Comparison of ENCODE assay signal across 8 cellular contexts in genomic region chrX:49291615-49292337, GRCh38. TPM values are rescaled to one million over a fixed set of nuclear protein-coding genes. Genes with fewer than 3 reads are reported as not detected.
DNase-seq lines count a peak whose midpoint lies in the region; ATAC-seq, FAIRE-seq and TF ChIP-seq lines count a peak whose summit lies in the region.

No MANE protein-coding gene starts in this region.

- H3K4me1 Mint-ChIP-seq in activated T-helper 2 cell treated with anti-CD3 and anti-CD28 coated beads, Interferon-gamma antibody, Interleukin-2, Interleukin-4, amounts not matched to agents 10 μg/mL and 5 μg/mL and 100 μg/mL, durations not matched to agents 14 hours and 24 hours and 36 hours (ENCODE audit: low read depth): peaks cover 30% of the 10 kb centered on the region

- no peak overlapping the region for H3K4me3 ChIP-seq in prostate gland

- no peak for TF ChIP-seq POLR2A in prostate gland (IDR thresholded peaks at IDR 0.05)

- H3K36me3 ChIP-seq in prostate gland: no peaks in the 10 kb centered on the region

- no peaks in the 10 kb centered on the region for H3K27me3 Mint-ChIP-seq in activated T-helper 2 cell treated with anti-CD3 and anti-CD28 coated beads, Interferon-gamma antibody, Interleukin-2, Interleukin-4, amounts not matched to agents 10 μg/mL and 5 μg/mL and 100 μg/mL, durations not matched to agents 14 hours and 24 hours and 36 hours (ENCODE audit: low read depth)

- H3K4me1 ChIP-seq in prostate gland (replicated peaks): no peaks in the 10 kb centered on the region

- H3K27ac Mint-ChIP-seq in activated T-helper 2 cell treated with anti-CD3 and anti-CD28 coated beads, Interferon-gamma antibody, Interleukin-2, Interleukin-4, amounts not matched to agents 10 μg/mL and 5 μg/mL and 100 μg/mL, durations not matched to agents 14 hours and 24 hours and 36 hours: no peak overlapping the region

- intact Hi-C loops in activated T-helper 2 cell treated with anti-CD3 and anti-CD28 coated beads, Interferon-gamma antibody, Interleukin-2, Interleukin-4, amounts not matched to agents 10 μg/mL and 5 μg/mL and 100 μg/mL, durations not matched to agents 14 hours and 24 hours and 36 hours (cut with micrococcal nuclease): no loop called here
- intact Hi-C loops in prostate gland (cut with DNase I): no loop called here

- FAIRE-seq in RCC 7860 (lab: Jason Lieb, UNC): no peak

- TF ChIP-seq CTCF in prostate gland (IDR thresholded peaks at IDR 0.05): peak; percentile 25 to 68 (median 60)

- WGBS in prostate gland: 23% methylated on average over 11 of the region's 11 CpGs

- H3K9me3 Mint-ChIP-seq in activated T-helper 2 cell treated with anti-CD3 and anti-CD28 coated beads, Interferon-gamma antibody, Interleukin-2, Interleukin-4, amounts not matched to agents 10 μg/mL and 5 μg/mL and 100 μg/mL, durations not matched to agents 14 hours and 24 hours and 36 hours: no peaks in the 10 kb centered on the region

- no peak overlapping the region for H3K4me3 Mint-ChIP-seq in activated T-helper 2 cell treated with anti-CD3 and anti-CD28 coated beads, Interferon-gamma antibody, Interleukin-2, Interleukin-4, amounts not matched to agents 10 μg/mL and 5 μg/mL and 100 μg/mL, durations not matched to agents 14 hours and 24 hours and 36 hours (ENCODE audit: low read depth)

- peaks cover 9% of the 10 kb centered on the region for H3K36me3 Mint-ChIP-seq in activated T-helper 2 cell treated with anti-CD3 and anti-CD28 coated beads, Interferon-gamma antibody, Interleukin-2, Interleukin-4, amounts not matched to agents 10 μg/mL and 5 μg/mL and 100 μg/mL, durations not matched to agents 14 hours and 24 hours and 36 hours (ENCODE audit: low read depth)

- H3K27ac ChIP-seq in prostate gland: no peak overlapping the region

- H3K27me3 ChIP-seq in prostate gland (replicated peaks; ENCODE audit: insufficient read depth): no peaks in the 10 kb centered on the region

- DNase-seq in ELR (ENCODE audit: low read depth) (peak; percentile 62), RCC 7860 (ENCODE audit: low spot score) (peak; percentile 17), glomerular endothelial cell (ENCODE audit: extremely low read depth, low read depth, low spot score) (peak; percentile 25), prostate gland (ENCODE audit: low spot score) (peak; percentile 19)
- DNase-seq in activated T-helper 2 cell treated with anti-CD3 and anti-CD28 coated beads, Interferon-gamma antibody, Interleukin-2, Interleukin-4, amounts not matched to agents 10 μg/mL and 5 μg/mL and 100 μg/mL, durations not matched to agents 14 hours and 24 hours and 36 hours (ENCODE audit: low spot score): peak; percentile 38

- ATAC-seq in HG02938 (IDR thresholded peaks at IDR 0.05; ENCODE audit: unreplicated experiment) (peak; percentile 72), GM18511 (IDR thresholded peaks at IDR 0.05; ENCODE audit: unreplicated experiment) (no peak), GM21786 (IDR thresholded peaks at IDR 0.05; ENCODE audit: unreplicated experiment) (no peak)

- no peaks in the 10 kb centered on the region for H3K9me3 ChIP-seq in prostate gland

RNA-seq across cellular contexts. Expression of gene GAGE10, which starts 11.7 kb away (rescaled TPM):
- total RNA-seq in activated T-helper 2 cell treated with anti-CD3 and anti-CD28 coated beads, Interferon-gamma antibody, Interleukin-2, Interleukin-4, amounts not matched to agents 10 μg/mL and 5 μg/mL and 100 μg/mL, durations not matched to agents 14 hours and 24 hours and 36 hours: not detected in 2 replicates
- total RNA-seq in glomerular endothelial cell: not detected in 2 replicates
- total RNA-seq in prostate gland: not detected

RNA-seq across cellular contexts. Expression of gene PPP1R3F, which starts 22.2 kb away (rescaled TPM):
- 7.9 and 10.1 TPM in 2 replicates for total RNA-seq in activated T-helper 2 cell treated with anti-CD3 and anti-CD28 coated beads, Interferon-gamma antibody, Interleukin-2, Interleukin-4, amounts not matched to agents 10 μg/mL and 5 μg/mL and 100 μg/mL, durations not matched to agents 14 hours and 24 hours and 36 hours
- total RNA-seq in glomerular endothelial cell (5.7 and 7.2 TPM in 2 replicates), prostate gland (10 to 100 TPM in 1 of 2 donors, 1 to 10 TPM in 1; 3.9 to 24.9 TPM)

RNA-seq across cellular contexts. Expression of gene FOXP3, which starts 27.3 kb away (rescaled TPM):
- 28.9 and 29.4 TPM in 2 replicates for total RNA-seq in activated T-helper 2 cell treated with anti-CD3 and anti-CD28 coated beads, Interferon-gamma antibody, Interleukin-2, Interleukin-4, amounts not matched to agents 10 μg/mL and 5 μg/mL and 100 μg/mL, durations not matched to agents 14 hours and 24 hours and 36 hours
- total RNA-seq in glomerular endothelial cell: not detected in 2 replicates
- total RNA-seq in prostate gland: 1 to 10 TPM in 1 of 2 donors, under 1 TPM in 1; 0.36 to 1.4 TPM

RNA-seq across cellular contexts. Expression of gene GAGE12J, which starts 30.1 kb away (rescaled TPM):
- total RNA-seq in activated T-helper 2 cell treated with anti-CD3 and anti-CD28 coated beads, Interferon-gamma antibody, Interleukin-2, Interleukin-4, amounts not matched to agents 10 μg/mL and 5 μg/mL and 100 μg/mL, durations not matched to agents 14 hours and 24 hours and 36 hours: not detected in 2 replicates
- not detected in 2 replicates for total RNA-seq in glomerular endothelial cell
- total RNA-seq in prostate gland: not detected

RNA-seq across cellular contexts. Expression of gene GAGE13, which starts 39.6 kb away (rescaled TPM):
- total RNA-seq in activated T-helper 2 cell treated with anti-CD3 and anti-CD28 coated beads, Interferon-gamma antibody, Interleukin-2, Interleukin-4, amounts not matched to agents 10 μg/mL and 5 μg/mL and 100 μg/mL, durations not matched to agents 14 hours and 24 hours and 36 hours: not detected in 2 replicates
- total RNA-seq in glomerular endothelial cell (not detected in 2 replicates), prostate gland (not detected)

Comparison
In these comparisons a context has a peak if more than half of its experiments do, and no peak if none do; other contexts are left out.
1. RNA of gene FOXP3, which starts 27.3 kb away (total RNA-seq): 28.9 to 29.4 TPM in activated T-helper 2 cell treated with anti-CD3 and anti-CD28 coated beads, Interferon-gamma antibody, Interleukin-2, Interleukin-4, amounts not matched to agents 10 μg/mL and 5 μg/mL and 100 μg/mL, durations not matched to agents 14 hours and 24 hours and 36 hours; 0.36 to 1.4 TPM in prostate gland and not detected in glomerular endothelial cell; every median in the first group is over 10 times any median in the second.
2. Peak in every context shown above with its lines, with median percentiles within 50 percentile points of each other: DNase-seq.